Comparison of ENCODE assay signal across 8 cellular contexts in genomic region chr10:92848441-92849233, GRCh38. TPM values are rescaled to one million over a fixed set of nuclear protein-coding genes. Genes with fewer than 3 reads are reported as not detected.
DNase-seq lines count a peak whose midpoint lies in the region; ATAC-seq and TF ChIP-seq lines count a peak whose summit lies in the region.

Gene EXOC6, plus strand, starts transcription at chr10:92848520. Its CDS starts 14 bp downstream, at chr10:92848534.

- ATAC-seq in GM18511 (IDR thresholded peaks at IDR 0.05; ENCODE audit: unreplicated experiment), result peak; percentile 84
- ATAC-seq in HG02981 (IDR thresholded peaks at IDR 0.05; ENCODE audit: unreplicated experiment), result peak; percentile 76
- peak; percentile 84 for ATAC-seq in activated B cell treated with CpG ODN at 0.5 μM for 24 hours (ENCODE audit: low read depth)

- intact Hi-C loops in activated B cell treated with CpG ODN at 0.5 μM for 24 hours (cut with micrococcal nuclease), result loop anchor here (1.0 to 10.0 kb wide), 8 partner anchors 11 to 1434 kb away; partner anchors contain the start of genes FRA10AC1, HECTD2, IDE and TNKS2
- intact Hi-C loops in spleen (cut with DNase I; ENCODE audit: low total_unique reads), result no loop called here

- peak within 1 kb of the TSS; percentile 87 for H3K27ac Mint-ChIP-seq in activated B cell treated with CpG ODN at 0.5 μM for 24 hours

- no peaks in the 10 kb centered on the region for H3K27me3 Mint-ChIP-seq in activated B cell treated with CpG ODN at 0.5 μM for 24 hours

- POLR2A ChIA-PET in activated B cell treated with CpG ODN at 0.5 μM for 24 hours (lab: Charles Lee), result interaction anchor here (0.6 to 4.3 kb wide), 25 partner anchors 11 to 925 kb away, joined by 3 to 154 read pairs (median 4); partner anchors contain the start of genes BTAF1, HHEX and KIF11

- H3K9me3 ChIP-seq in spleen, result no peaks in the 10 kb centered on the region

- H2AFZ ChIP-seq in ACC112 (ENCODE audit: low read length, unreplicated experiment), result peak within 1 kb of the TSS; percentile 100

- no peaks in the 10 kb centered on the region for H3K36me3 ChIP-seq in ACC112 (ENCODE audit: insufficient read depth, low read length)
- no peaks in the 10 kb centered on the region for H3K36me3 ChIP-seq in spleen

- H3K27me3 ChIP-seq in ACC112 (ENCODE audit: insufficient read depth, low read length), result no peaks in the 10 kb centered on the region
- H3K27me3 ChIP-seq in spleen (replicated peaks in 1 of 7), result no peaks in the 10 kb centered on the region

- H3K27ac ChIP-seq in ACC112 (ENCODE audit: low read depth, low read length), result no peak within 1 kb of the TSS
- H3K27ac ChIP-seq in spleen, result peak within 1 kb of the TSS; percentile 92 to 99 (median 94)

- H3K4me1 ChIP-seq in ACC112 (ENCODE audit: control insufficient read depth, insufficient read depth, low read length, unreplicated experiment) (peaks cover 10% of the 10 kb centered on the region), spleen (peaks cover 11 to 65% (median 38%) of the 10 kb centered on the region in 6 donors)

- no peak for TF ChIP-seq CTCF in activated B cell treated with CpG ODN at 0.5 μM for 24 hours (IDR thresholded peaks at IDR 0.05)
- no peak for TF ChIP-seq CTCF in cardiac fibroblast (IDR thresholded peaks at IDR 0.05; ENCODE audit: low read depth, low read length)
- TF ChIP-seq CTCF in spleen (IDR thresholded peaks at IDR 0.05 in 8 of 11, conservative IDR thresholded peaks at IDR 0.05 in 3 of 11), result peak in 7 of 11 experiments; percentile 5 to 45 (median 35)

- H3K36me3 Mint-ChIP-seq in activated B cell treated with CpG ODN at 0.5 μM for 24 hours (ENCODE audit: low read depth), result no peaks in the 10 kb centered on the region

- peak within 1 kb of the TSS; percentile 87 for H3K4me3 Mint-ChIP-seq in activated B cell treated with CpG ODN at 0.5 μM for 24 hours

- H3K9me3 Mint-ChIP-seq in activated B cell treated with CpG ODN at 0.5 μM for 24 hours, result no peaks in the 10 kb centered on the region

- H3K4me3 ChIP-seq in ACC112 (ENCODE audit: low read depth, low read length) (peak within 1 kb of the TSS; percentile 88), cardiac fibroblast (replicated peaks in 1 of 2; ENCODE audit: low read depth in 2 of 2, low read length in 2 of 2) (peak within 1 kb of the TSS; percentile 69 to 82), spleen (peak within 1 kb of the TSS; percentile 91 to 100 (median 97))

- WGBS in spleen, 5 donors, result 0 to 1% (median 0%) methylated on average over 29 to 103 of the region's 103 CpGs

- CTCF ChIA-PET in activated B cell treated with CpG ODN at 0.5 μM for 24 hours (lab: Charles Lee), result interaction anchor here (0.6 to 2.7 kb wide), 16 partner anchors 11 to 258 kb away, joined by 3 to 16 read pairs (median 4); partner anchors contain the start of gene HHEX

- peaks cover 34% of the 10 kb centered on the region for H3K4me1 Mint-ChIP-seq in activated B cell treated with CpG ODN at 0.5 μM for 24 hours

- DNase-seq in NCI-H2171 (lab: John Stamatoyannopoulos, UW) (peak; percentile 78), activated B cell treated with CpG ODN at 0.5 μM for 24 hours (peak; percentile 89), cardiac fibroblast (ENCODE audit: low read depth in 2 of 2) (peak; percentile 79), inferior parietal cortex (ENCODE audit: extremely low spot score) (peak; percentile 77), spleen (peak; percentile 97)

- TF ChIP-seq POLR2A in spleen (IDR thresholded peaks at IDR 0.05), result no peak

- no peaks in the 10 kb centered on the region for H3K79me2 ChIP-seq in ACC112 (ENCODE audit: control insufficient read depth, insufficient read depth, low read length, unreplicated experiment)

RNA-seq across cellular contexts. Expression of gene EXOC6, which starts in this region (rescaled TPM):
- total RNA-seq in activated B cell treated with CpG ODN at 0.5 μM for 24 hours (15.3 and 17.3 TPM in 2 replicates), spleen (10 to 100 TPM; 19.3 to 40.0 (median 31.5) TPM)
- polyA plus RNA-seq in spleen, result 10 to 100 TPM in 1 of 3 donors, 1 to 10 TPM in 2; 7.0 to 10.8 (median 8.8) TPM

Comparison
In these comparisons a context has a peak if more than half of its experiments do, and no peak if none do; other contexts are left out.
1. CTCF ChIP-seq: peak in spleen (7 of 11); none in activated B cell treated with CpG ODN at 0.5 μM for 24 hours (single experiment) and cardiac fibroblast (single experiment).
2. Peak in every context shown above with its lines, with median percentiles within 50 percentile points of each other: H3K4me3 ChIP-seq, ATAC-seq and DNase-seq.